4 cellular contexts compared by ENCODE assay signal in the genomic region with DNA sequence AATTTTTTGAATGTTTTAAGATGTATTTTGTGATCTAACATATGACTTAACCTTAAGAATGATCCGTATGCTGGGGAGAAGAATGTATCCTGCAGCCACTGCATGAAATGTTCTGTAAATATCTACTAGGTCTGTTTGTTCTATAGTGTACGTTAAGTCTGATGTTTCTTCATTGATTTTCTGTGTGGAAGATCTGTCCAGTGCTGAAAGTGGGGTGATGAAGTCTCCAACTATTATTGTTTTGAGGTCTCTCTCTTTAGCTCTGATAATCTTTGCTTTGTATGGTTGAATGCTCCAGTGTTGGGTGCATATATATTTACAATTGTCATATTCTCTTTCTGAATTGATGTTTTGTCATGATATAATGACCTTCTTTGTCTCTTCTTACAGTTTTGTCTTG.
TF ChIP-seq lines count a peak whose summit lies in the region.

No MANE protein-coding gene starts in this region.

TF ChIP-seq in HepG2, 621 proteins besides CTCF, POLR2A, EP300 and RAD21 (continues in another document):
- TF ChIP-seq, protein P1, sequence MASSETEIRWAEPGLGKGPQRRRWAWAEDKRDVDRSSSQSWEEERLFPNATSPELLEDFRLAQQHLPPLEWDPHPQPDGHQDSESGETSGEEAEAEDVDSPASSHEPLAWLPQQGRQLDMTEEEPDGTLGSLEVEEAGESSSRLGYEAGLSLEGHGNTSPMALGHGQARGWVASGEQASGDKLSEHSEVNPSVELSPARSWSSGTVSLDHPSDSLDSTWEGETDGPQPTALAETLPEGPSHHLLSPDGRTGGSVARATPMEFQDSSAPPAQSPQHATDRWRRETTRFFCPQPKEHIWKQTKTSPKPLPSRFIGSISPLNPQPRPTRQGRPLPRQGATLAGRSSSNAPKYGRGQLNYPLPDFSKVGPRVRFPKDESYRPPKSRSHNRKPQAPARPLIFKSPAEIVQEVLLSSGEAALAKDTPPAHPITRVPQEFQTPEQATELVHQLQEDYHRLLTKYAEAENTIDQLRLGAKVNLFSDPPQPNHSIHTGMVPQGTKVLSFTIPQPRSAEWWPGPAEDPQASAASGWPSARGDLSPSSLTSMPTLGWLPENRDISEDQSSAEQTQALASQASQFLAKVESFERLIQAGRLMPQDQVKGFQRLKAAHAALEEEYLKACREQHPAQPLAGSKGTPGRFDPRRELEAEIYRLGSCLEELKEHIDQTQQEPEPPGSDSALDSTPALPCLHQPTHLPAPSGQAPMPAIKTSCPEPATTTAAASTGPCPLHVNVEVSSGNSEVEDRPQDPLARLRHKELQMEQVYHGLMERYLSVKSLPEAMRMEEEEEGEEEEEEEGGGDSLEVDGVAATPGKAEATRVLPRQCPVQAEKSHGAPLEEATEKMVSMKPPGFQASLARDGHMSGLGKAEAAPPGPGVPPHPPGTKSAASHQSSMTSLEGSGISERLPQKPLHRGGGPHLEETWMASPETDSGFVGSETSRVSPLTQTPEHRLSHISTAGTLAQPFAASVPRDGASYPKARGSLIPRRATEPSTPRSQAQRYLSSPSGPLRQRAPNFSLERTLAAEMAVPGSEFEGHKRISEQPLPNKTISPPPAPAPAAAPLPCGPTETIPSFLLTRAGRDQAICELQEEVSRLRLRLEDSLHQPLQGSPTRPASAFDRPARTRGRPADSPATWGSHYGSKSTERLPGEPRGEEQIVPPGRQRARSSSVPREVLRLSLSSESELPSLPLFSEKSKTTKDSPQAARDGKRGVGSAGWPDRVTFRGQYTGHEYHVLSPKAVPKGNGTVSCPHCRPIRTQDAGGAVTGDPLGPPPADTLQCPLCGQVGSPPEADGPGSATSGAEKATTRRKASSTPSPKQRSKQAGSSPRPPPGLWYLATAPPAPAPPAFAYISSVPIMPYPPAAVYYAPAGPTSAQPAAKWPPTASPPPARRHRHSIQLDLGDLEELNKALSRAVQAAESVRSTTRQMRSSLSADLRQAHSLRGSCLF (CRISPR knock-in tag; IDR thresholded peaks at IDR 0.05; ENCODE audit: borderline replicate concordance), result no peak

TF ChIP-seq in HEK293, 187 proteins besides CTCF, POLR2A, EP300 and RAD21:
- TF ChIP-seq REST (tag by site-specific recombination; IDR thresholded peaks at IDR 0.05) (peak; percentile 82), SCRT1 (tag by site-specific recombination; IDR thresholded peaks at IDR 0.05; ENCODE audit: borderline replicate concordance) (no peak)

TF ChIP-seq in K562, 482 proteins besides CTCF, POLR2A, EP300 and RAD21:
- TF ChIP-seq ZNF830 (CRISPR knock-in tag; IDR thresholded peaks at IDR 0.05), result no peak
- TF ChIP-seq, protein P2, sequence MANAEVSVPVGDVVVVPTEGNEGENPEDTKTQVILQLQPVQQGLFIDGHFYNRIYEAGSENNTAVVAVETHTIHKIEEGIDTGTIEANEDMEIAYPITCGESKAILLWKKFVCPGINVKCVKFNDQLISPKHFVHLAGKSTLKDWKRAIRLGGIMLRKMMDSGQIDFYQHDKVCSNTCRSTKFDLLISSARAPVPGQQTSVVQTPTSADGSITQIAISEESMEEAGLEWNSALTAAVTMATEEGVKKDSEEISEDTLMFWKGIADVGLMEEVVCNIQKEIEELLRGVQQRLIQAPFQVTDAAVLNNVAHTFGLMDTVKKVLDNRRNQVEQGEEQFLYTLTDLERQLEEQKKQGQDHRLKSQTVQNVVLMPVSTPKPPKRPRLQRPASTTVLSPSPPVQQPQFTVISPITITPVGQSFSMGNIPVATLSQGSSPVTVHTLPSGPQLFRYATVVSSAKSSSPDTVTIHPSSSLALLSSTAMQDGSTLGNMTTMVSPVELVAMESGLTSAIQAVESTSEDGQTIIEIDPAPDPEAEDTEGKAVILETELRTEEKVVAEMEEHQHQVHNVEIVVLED (CRISPR knock-in tag; IDR thresholded peaks at IDR 0.05), result no peak
- TF ChIP-seq ZNF124 (CRISPR knock-in tag; IDR thresholded peaks at IDR 0.05), result no peak
- peak; percentile 15; the same call in 1 of the 2 replicates for TF ChIP-seq EHMT2 (IDR thresholded peaks at IDR 0.05)
- no peak for TF ChIP-seq FOXA1 (IDR thresholded peaks at IDR 0.05; ENCODE audit: borderline replicate concordance)

TF ChIP-seq in liver, 16 proteins besides CTCF, POLR2A, EP300 and RAD21:
- TF ChIP-seq REST (IDR thresholded peaks at IDR 0.05) (peak; percentile 55), NR2F2 (IDR thresholded peaks at IDR 0.05) (no peak)
